20 cellular contexts compared by ENCODE assay signal in genomic region chr2:240508832-240509545, GRCh38. TPM values are rescaled to one million over a fixed set of nuclear protein-coding genes. Genes with fewer than 3 reads are reported as not detected.
A peak's percentile ranks its signal among the peaks of the same experiment; 100 is the strongest.
DNase-seq lines count a peak whose midpoint lies in the region; ATAC-seq, FAIRE-seq and TF ChIP-seq lines count a peak whose summit lies in the region.
"Had no signal": no experiment of that assay in that cellular context is flagged by ENCODE, and none has a peak within 500 bp of the region (broad histone marks: within the 10 kb centered on the region; RNA-seq: fewer than 3 reads in every experiment).

No MANE protein-coding gene starts in this region.

- H3K27ac ChIP-seq in GM12878 (ENCODE audit: control insufficient read depth, insufficient read depth) (no peak overlapping the region), lung (ENCODE audit: low read depth in 1 of 2, low read length in 1 of 2) (no peak overlapping the region), vagina (no peak overlapping the region)
- H3K27ac ChIP-seq: A549; BLaER1 treated with 17β-estradiol and CSF1 and Interleukin-3, amounts not matched to agents 10 nM and 100 nM; Peyer's patch had no signal

- in situ Hi-C loops in GM12878 (cut with MboI) = loop anchor here (25.0 kb wide), 1 partner anchor 328 kb away; no protein-coding TSS in a partner anchor

- TF ChIP-seq EP300 in GM12878 (IDR thresholded peaks at IDR 0.05; ENCODE audit: borderline replicate concordance in 1 of 2, control insufficient read depth in 1 of 2, low read depth in 2 of 2, low read length in 2 of 2) = no peak

- no peaks in the 10 kb centered on the region for H4K20me1 ChIP-seq in GM12878 (ENCODE audit: control insufficient read depth, insufficient read depth)

- ATAC-seq in GM12878 = no peak
- ATAC-seq in lung (ENCODE audit: insufficient read depth, low FRiP score) = no peak
- no peak for ATAC-seq in stimulated activated naive CD8-positive, alpha-beta T cell treated with anti-CD3 and anti-CD28 coated beads, Interleukin-15, Interleukin-2, amounts not matched to agents 100 U/mL and 50 U/mL, for 24 hours
- ATAC-seq: A549, Right ventricle myocardium inferior had no signal

- H3K4me3 ChIP-seq in GM12878 (no peak overlapping the region), lung (no peak overlapping the region), vagina (no peak overlapping the region)
- H3K4me3 ChIP-seq: A549; BLaER1 treated with 17β-estradiol and CSF1 and Interleukin-3, amounts not matched to agents 10 nM and 100 nM; Peyer's patch had no signal

- SMC1A ChIA-PET in GM12878 (lab: Charles Lee; ENCODE audit: uncharacterized antibody, unreplicated experiment) = no interaction called here

- no peaks in the 10 kb centered on the region for H3K36me3 ChIP-seq in GM12878 (ENCODE audit: control insufficient read depth in 2 of 2, insufficient read depth in 2 of 2, low read length in 1 of 2)
- peaks cover 0 to 10% of the 10 kb centered on the region in 2 donors for H3K36me3 ChIP-seq in lung (ENCODE audit: control insufficient read depth in 2 of 2, insufficient read depth in 2 of 2, low read length in 2 of 2)
- no peaks in the 10 kb centered on the region for H3K36me3 ChIP-seq in vagina

- CTCF ChIA-PET in GM12878 (lab: Yijun Ruan, JAX) = interaction anchor here (1.0 kb wide), 1 partner anchor 13 kb away, joined by 3 read pairs; no protein-coding TSS in a partner anchor

- TF ChIP-seq CTCF in GM12878 (IDR thresholded peaks at IDR 0.05 in 2 of 3, conservative IDR thresholded peaks at IDR 0.05 in 1 of 3; ENCODE audit: control insufficient read depth in 2 of 3, extremely low read depth in 1 of 3, insufficient read depth in 1 of 3, low read depth in 3 of 3, low read length in 3 of 3) = no peak
- TF ChIP-seq CTCF in lung (IDR thresholded peaks at IDR 0.05; ENCODE audit: control extremely low read depth, extremely low read depth) = no peak
- TF ChIP-seq CTCF in vagina (IDR thresholded peaks at IDR 0.05) = no peak

- no peak overlapping the region for H3K4me2 ChIP-seq in GM12878 (ENCODE audit: control insufficient read depth, insufficient read depth)
- H3K4me2 ChIP-seq: A549; BLaER1 treated with 17β-estradiol and CSF1 and Interleukin-3, amounts not matched to agents 10 nM and 100 nM had no signal

- H3K9me3 ChIP-seq in GM12878 (replicated peaks; ENCODE audit: control insufficient read depth, insufficient read depth, low read length) = no peaks in the 10 kb centered on the region
- no peaks in the 10 kb centered on the region for H3K9me3 ChIP-seq in lung (ENCODE audit: control insufficient read depth in 2 of 2, insufficient read depth in 1 of 2, low read length in 1 of 2)
- no peaks in the 10 kb centered on the region for H3K9me3 ChIP-seq in vagina
- H3K9me3 ChIP-seq: A549; BLaER1 treated with 17β-estradiol and CSF1 and Interleukin-3, amounts not matched to agents 10 nM and 100 nM; Peyer's patch had no signal

- WGBS in GM12878 (ENCODE audit: insufficient coverage, insufficient replicate concordance, low lambda C conversion rate, missing lambda C conversion rate) = 93% methylated on average over 7 of the region's 7 CpGs
- WGBS in lung, 2 donors = 98 to 100% methylated on average over 7 of the region's 7 CpGs

- POLR2A ChIA-PET in GM12878 (lab: Charles Lee) = interaction anchor here (0.5 kb wide), 1 partner anchor 38 kb away, joined by 4 read pairs; no protein-coding TSS in a partner anchor

- no peak overlapping the region for H3K9ac ChIP-seq in GM12878 (ENCODE audit: control insufficient read depth, insufficient read depth, low read length)
- H3K9ac ChIP-seq: BLaER1 treated with 17β-estradiol and CSF1 and Interleukin-3, amounts not matched to agents 10 nM and 100 nM had no signal

- intact Hi-C loops in GM12878 (cut with micrococcal nuclease; ENCODE audit: unreplicated experiment) (no loop called here), vagina (cut with DNase I) (no loop called here)

- H3K27me3 ChIP-seq in GM12878 (replicated peaks in 1 of 2; ENCODE audit: control insufficient read depth in 2 of 2, insufficient read depth in 2 of 2, low read length in 1 of 2) (no peaks in the 10 kb centered on the region), lung (ENCODE audit: control insufficient read depth, insufficient read depth) (no peaks in the 10 kb centered on the region), vagina (no peaks in the 10 kb centered on the region)
- H3K27me3 ChIP-seq: BLaER1 treated with 17β-estradiol and CSF1 and Interleukin-3, amounts not matched to agents 10 nM and 100 nM; Peyer's patch had no signal

- peak; percentile 26 for DNase-seq in activated CD8-positive, alpha-beta memory T cell treated with anti-CD3 and anti-CD28 coated beads, Interleukin-2, amount 50 U/mL, for 48 hours
- no peak for DNase-seq in activated CD8-positive, alpha-beta memory T cell treated with anti-CD3 and anti-CD28 coated beads, Interleukin-2, amount 50 U/mL, for 4 hours
- no peak for DNase-seq in GM12878 (ENCODE audit: low read depth, low spot score)
- DNase-seq in lung (ENCODE audit: low spot score) = peak; percentile 23
- peak; percentile 44 to 74 for DNase-seq in vagina (ENCODE audit: extremely low spot score in 2 of 2)
- DNase-seq in activated CD4-positive, CD25-positive, alpha-beta regulatory T cell treated with anti-CD3 and anti-CD28 coated beads, Interleukin-2, amount 50 U/mL, for 72 hours = no peak
- no peak for DNase-seq in stimulated activated naive CD8-positive, alpha-beta T cell treated with anti-CD3 and anti-CD28 coated beads, Interleukin-15, Interleukin-2, amounts not matched to agents 100 U/mL and 50 U/mL, for 24 hours
- DNase-seq: GDM1, HFFc6, NCI-H1105 treated with DMSO at 0.1 percent for 48 hours, NCI-H1694 treated with DMSO at 0.1 percent for 48 hours, NCI-H226, NCI-H524 treated with DMSO at 0.1 percent for 48 hours, Peyer's patch had no signal

- RAD21 ChIA-PET in GM12878 (lab: Charles Lee; ENCODE audit: unreplicated experiment) = no interaction called here

- no TSS peak for BruUV-seq in GM12878 (replicated peaks; lab: Mats Ljungman, UMichigan)

- no peak for FAIRE-seq in GM12878 (lab: Jason Lieb, UNC)
- FAIRE-seq: A549, GM12891, GM18507, H1 had no signal

- H3K4me1 ChIP-seq in GM12878 (ENCODE audit: control insufficient read depth, insufficient read depth, low read length) (peaks cover under 1% of the 10 kb centered on the region; the same call in 1 of the 2 replicates), lung (ENCODE audit: control insufficient read depth in 2 of 2, insufficient read depth in 2 of 2, low read length in 2 of 2) (peaks cover 0 to 1% of the 10 kb centered on the region in 2 donors), vagina (no peaks in the 10 kb centered on the region)
- H3K4me1 ChIP-seq: A549 had no signal

- TF ChIP-seq RAD21 in GM12878 (IDR thresholded peaks at IDR 0.05; ENCODE audit: insufficient read depth, low read depth, low read length) = no peak

- TF ChIP-seq POLR2A in GM12878 (IDR thresholded peaks at IDR 0.05; ENCODE audit: low read depth, low read length) = no peak
- no peak for TF ChIP-seq POLR2A in vagina (IDR thresholded peaks at IDR 0.05)

- H3K79me2 ChIP-seq in GM12878 (ENCODE audit: control insufficient read depth, insufficient read depth, low read length) = no peaks in the 10 kb centered on the region

- no peak overlapping the region for H2AFZ ChIP-seq in GM12878 (ENCODE audit: control insufficient read depth, low read depth, low read length)

RNA-seq across cellular contexts. Expression of gene ANKMY1, which starts 48.8 kb away (rescaled TPM):
- 30.8 and 36.5 TPM in 2 replicates for total RNA-seq in GM12878 (2013; cell fraction: nucleolus; rRNA removed)
- total RNA-seq in GM12878 (2014; rRNA removed) = 8.4 and 11.5 TPM in 2 replicates
- total RNA-seq in GM12878 (2014; rRNA removed; fragmentation: Illumina TruSeq; extraction: Trizol) = 9.6 and 10.7 TPM in 2 replicates
- total RNA-seq in GM12878 (2021) = 15.3 and 19.6 TPM in 2 replicates
- 5.1 TPM for polyA plus RNA-seq in GM12878 (2011; ENCODE audit: low read depth)
- polyA plus RNA-seq in GM12878 (2011; rRNA removed) = 5.8 and 7.3 TPM in 2 replicates
- polyA plus RNA-seq in GM12878 (2011; cell fraction: cytosol; rRNA removed) = 9.3 and 9.6 TPM in 2 replicates
- 17.5 and 21.5 TPM in 2 replicates for polyA plus RNA-seq in GM12878 (2011; cell fraction: nucleus; rRNA removed)
- 9.4 and 9.8 TPM in 2 replicates for polyA plus RNA-seq in GM12878 (2012)
- 9.0 and 15.1 TPM in 2 replicates for polyA plus RNA-seq in GM12878 (2014; fragmentation: Illumina TruSeq; extraction: Trizol)
- polyA plus RNA-seq in GM12878 (2014; fragmentation: Nextera tagmentation; extraction: Ambion mirVana) = 1 to 10 TPM; 1.1 to 2.4 TPM
- polyA plus RNA-seq in GM12878 (2014; rRNA removed) = 11.6 and 13.8 TPM in 2 replicates
- polyA plus RNA-seq in GM12878 (2016; fragmentation: Nextera tagmentation; extraction: Ambion mirVana) = 10 to 100 TPM; 10.3 to 11.5 TPM
- 12.7 and 18.9 TPM in 2 replicates for polyA minus RNA-seq in GM12878 (2011; rRNA and poly(A)+ RNA removed)
- polyA minus RNA-seq in GM12878 (2011; cell fraction: cytosol; rRNA and poly(A)+ RNA removed) = 6.4 and 8.2 TPM in 2 replicates
- polyA minus RNA-seq in GM12878 (2011; cell fraction: nucleus; rRNA and poly(A)+ RNA removed) = 13.8 and 23.8 TPM in 2 replicates
- total RNA-seq in lung = 10 to 100 TPM; 15.8 to 34.8 TPM
- 10 to 100 TPM in 1 of 2 donors, 1 to 10 TPM in 1; 9.3 to 13.9 TPM for polyA plus RNA-seq in lung
- total RNA-seq in vagina = 20.6 TPM

RNA-seq across cellular contexts. Expression of gene DUSP28, which starts 51.2 kb away (rescaled TPM):
- 10.4 and 11.4 TPM in 2 replicates for total RNA-seq in GM12878 (2013; cell fraction: nucleolus; rRNA removed)
- total RNA-seq in GM12878 (2014; rRNA removed) (8.2 and 8.6 TPM in 2 replicates), GM12878 (2014; rRNA removed; fragmentation: Illumina TruSeq; extraction: Trizol) (3.4 and 3.6 TPM in 2 replicates), GM12878 (2021) (4.8 and 5.2 TPM in 2 replicates), lung (1 to 10 TPM; 2.8 to 7.7 TPM), vagina (5.9 TPM)
- 3.1 TPM for polyA plus RNA-seq in GM12878 (2011; ENCODE audit: low read depth)
- polyA plus RNA-seq in GM12878 (2011; rRNA removed) (9.5 and 11.0 TPM in 2 replicates), GM12878 (2014; fragmentation: Illumina TruSeq; extraction: Trizol) (4.4 and 4.6 TPM in 2 replicates), GM12878 (2014; fragmentation: Nextera tagmentation; extraction: Ambion mirVana) (1 to 10 TPM; 2.5 to 3.0 TPM), GM12878 (2014; rRNA removed) (6.2 and 7.6 TPM in 2 replicates), GM12878 (2016; fragmentation: Nextera tagmentation; extraction: Ambion mirVana) (10 to 100 TPM; 11.6 to 12.5 TPM), lung (1 to 10 TPM; 4.4 to 5.9 TPM)
- 6.3 and 6.4 TPM in 2 replicates for polyA plus RNA-seq in GM12878 (2011; cell fraction: cytosol; rRNA removed)
- polyA plus RNA-seq in GM12878 (2011; cell fraction: nucleus; rRNA removed) = 3.7 and 5.9 TPM in 2 replicates
- 7.7 and 8.3 TPM in 2 replicates for polyA plus RNA-seq in GM12878 (2012)
- polyA minus RNA-seq in GM12878 (2011; rRNA and poly(A)+ RNA removed) = 7.6 and 10.9 TPM in 2 replicates
- 1.7 and 3.6 TPM in 2 replicates for polyA minus RNA-seq in GM12878 (2011; cell fraction: cytosol; rRNA and poly(A)+ RNA removed)
- polyA minus RNA-seq in GM12878 (2011; cell fraction: nucleus; rRNA and poly(A)+ RNA removed) = 6.4 and 11.9 TPM in 2 replicates

RNA-seq across cellular contexts. Expression of gene RNPEPL1, which starts 59.3 kb away (rescaled TPM):
- 20.1 and 20.4 TPM in 2 replicates for total RNA-seq in GM12878 (2013; cell fraction: nucleolus; rRNA removed)
- 18.1 and 21.6 TPM in 2 replicates for total RNA-seq in GM12878 (2014; rRNA removed)
- total RNA-seq in GM12878 (2014; rRNA removed; fragmentation: Illumina TruSeq; extraction: Trizol) = 5.4 and 6.2 TPM in 2 replicates
- total RNA-seq in GM12878 (2021) = 49.5 and 53.5 TPM in 2 replicates
- polyA plus RNA-seq in GM12878 (2011; ENCODE audit: low read depth) = 13.5 TPM
- polyA plus RNA-seq in GM12878 (2011; rRNA removed) = 2.2 and 5.4 TPM in 2 replicates
- 16.9 and 21.7 TPM in 2 replicates for polyA plus RNA-seq in GM12878 (2011; cell fraction: cytosol; rRNA removed)
- polyA plus RNA-seq in GM12878 (2011; cell fraction: nucleus; rRNA removed) = 81.1 and 82.2 TPM in 2 replicates
- 34.1 and 38.3 TPM in 2 replicates for polyA plus RNA-seq in GM12878 (2012)
- 1.1 and 6.7 TPM in 2 replicates for polyA plus RNA-seq in GM12878 (2014; fragmentation: Illumina TruSeq; extraction: Trizol)
- polyA plus RNA-seq in GM12878 (2014; fragmentation: Nextera tagmentation; extraction: Ambion mirVana) = 1 to 10 TPM in 1 of 2 experiments, under 1 TPM in 1; 0.24 to 1.2 TPM
- 32.0 and 42.9 TPM in 2 replicates for polyA plus RNA-seq in GM12878 (2014; rRNA removed)
- polyA plus RNA-seq in GM12878 (2016; fragmentation: Nextera tagmentation; extraction: Ambion mirVana) = 1 to 10 TPM; 6.9 to 9.6 TPM
- 8.1 and 20.4 TPM in 2 replicates for polyA minus RNA-seq in GM12878 (2011; rRNA and poly(A)+ RNA removed)
- polyA minus RNA-seq in GM12878 (2011; cell fraction: cytosol; rRNA and poly(A)+ RNA removed) = 23.8 and 30.4 TPM in 2 replicates
- 12.5 and 29.9 TPM in 2 replicates for polyA minus RNA-seq in GM12878 (2011; cell fraction: nucleus; rRNA and poly(A)+ RNA removed)
- total RNA-seq in lung = 10 to 100 TPM; 24.5 to 94.8 TPM
- 100 to 1,000 TPM in 1 of 2 donors, 10 to 100 TPM in 1; 81.6 to 235 TPM for polyA plus RNA-seq in lung
- total RNA-seq in vagina = 65.1 TPM

Comparison
In these comparisons a context has a peak if more than half of its experiments do, and no peak if none do; other contexts are left out.
1. DNase-seq: peak in activated CD8-positive, alpha-beta memory T cell treated with anti-CD3 and anti-CD28 coated beads, Interleukin-2, amount 50 U/mL, for 48 hours (single experiment), lung (single experiment) and vagina (2 of 2); none in activated CD8-positive, alpha-beta memory T cell treated with anti-CD3 and anti-CD28 coated beads, Interleukin-2, amount 50 U/mL, for 4 hours (single experiment), GM12878 (single experiment), activated CD4-positive, CD25-positive, alpha-beta regulatory T cell treated with anti-CD3 and anti-CD28 coated beads, Interleukin-2, amount 50 U/mL, for 72 hours (single experiment) and stimulated activated naive CD8-positive, alpha-beta T cell treated with anti-CD3 and anti-CD28 coated beads, Interleukin-15, Interleukin-2, amounts not matched to agents 100 U/mL and 50 U/mL, for 24 hours (single experiment).